Comparison of ENCODE assay signal across 8 cellular contexts in the genomic region with DNA sequence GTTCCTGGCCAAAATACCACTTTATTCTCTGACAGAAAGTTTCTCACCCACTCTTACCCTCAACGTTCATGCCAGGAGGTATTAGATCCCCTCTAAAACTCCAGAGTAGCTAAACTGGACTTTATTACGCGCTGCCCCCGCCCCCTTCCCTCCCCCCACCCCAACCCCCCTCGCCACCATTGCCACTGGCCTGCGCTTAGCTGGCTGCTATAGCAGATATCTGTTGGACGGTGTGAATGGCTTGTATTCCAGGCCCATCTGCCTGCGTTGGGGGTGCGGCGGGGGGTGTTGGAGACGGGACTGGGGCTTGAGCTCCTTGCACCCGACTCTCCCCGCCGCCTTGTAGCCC. TPM values are rescaled to one million over a fixed set of nuclear protein-coding genes. Genes with fewer than 3 reads are reported as not detected.
DNase-seq lines count a peak whose midpoint lies in the region; ATAC-seq, FAIRE-seq and TF ChIP-seq lines count a peak whose summit lies in the region.

No MANE protein-coding gene starts in this region.

- no peaks in the 10 kb centered on the region for H3K9me3 ChIP-seq in SU-DHL-6 (ENCODE audit: insufficient read depth, low read length)
- no peaks in the 10 kb centered on the region for H3K9me3 ChIP-seq in gastroesophageal sphincter
- H3K9me3 ChIP-seq in skeletal muscle tissue (ENCODE audit: control insufficient read depth in 3 of 3, low read length in 3 of 3): no peaks in the 10 kb centered on the region

- TF ChIP-seq EP300 in gastroesophageal sphincter (IDR thresholded peaks at IDR 0.05): no peak

- peak overlapping the region; percentile 89 for H3K4me2 ChIP-seq in SU-DHL-6 (ENCODE audit: low read depth, low read length, poor library complexity, severe bottlenecking)

- FAIRE-seq in GM19239 (lab: Jason Lieb, UNC): no peak

- TF ChIP-seq POLR2A in gastroesophageal sphincter (IDR thresholded peaks at IDR 0.05): no peak

- no peak for DNase-seq in GM19239 (ENCODE audit: insufficient read length, low spot score)
- DNase-seq in GM13977 (ENCODE audit: low spot score): no peak
- DNase-seq in GM10266 (ENCODE audit: extremely low spot score): no peak
- no peak for DNase-seq in NCI-H748 (lab: John Stamatoyannopoulos, UW; ENCODE audit: unreplicated experiment)

- TF ChIP-seq CTCF in SU-DHL-6 (IDR thresholded peaks at IDR 0.05; ENCODE audit: insufficient read depth, low read length, poor library complexity, severe bottlenecking): no peak
- TF ChIP-seq CTCF in gastroesophageal sphincter (IDR thresholded peaks at IDR 0.05): no peak
- TF ChIP-seq CTCF in GM13977 (IDR thresholded peaks at IDR 0.05; ENCODE audit: extremely low read depth, insufficient read depth, missing control alignments): no peak
- no peak for TF ChIP-seq CTCF in GM10266 (IDR thresholded peaks at IDR 0.05; ENCODE audit: control insufficient read depth, insufficient read depth, low read depth, missing control alignments)

- H3K9me2 ChIP-seq in SU-DHL-6 (replicated peaks; ENCODE audit: insufficient read depth, low read length): no peaks in the 10 kb centered on the region

- H3K27me3 ChIP-seq in SU-DHL-6 (ENCODE audit: low read length) (no peaks in the 10 kb centered on the region), gastroesophageal sphincter (no peaks in the 10 kb centered on the region), skeletal muscle tissue (ENCODE audit: control insufficient read depth in 3 of 3, insufficient read depth in 3 of 3, low read length in 3 of 3) (peaks cover 0 to under 1% (median 0%) of the 10 kb centered on the region in 3 donors)

- no peaks in the 10 kb centered on the region for H4K20me1 ChIP-seq in SU-DHL-6 (ENCODE audit: low read depth, low read length)

- H3K79me2 ChIP-seq in SU-DHL-6 (ENCODE audit: insufficient read depth, low read length): peaks cover 10% of the 10 kb centered on the region; the same call in 1 of the 2 replicates

- H3K9ac ChIP-seq in SU-DHL-6 (ENCODE audit: low read length): peak overlapping the region; percentile 75
- H3K9ac ChIP-seq in skeletal muscle tissue (ENCODE audit: low read depth in 1 of 3, low read length in 3 of 3): peak overlapping the region; percentile 97 to 99 (median 97)

- H3K36me3 ChIP-seq in SU-DHL-6 (ENCODE audit: low read length) (no peaks in the 10 kb centered on the region), gastroesophageal sphincter (peaks cover 0 to 30% of the 10 kb centered on the region in 2 donors), skeletal muscle tissue (ENCODE audit: control insufficient read depth in 3 of 3, insufficient read depth in 3 of 3, low read length in 3 of 3) (peaks cover 13 to 18% (median 15%) of the 10 kb centered on the region in 3 donors)

- peak overlapping the region; percentile 67 for H3K4me3 ChIP-seq in SU-DHL-6 (ENCODE audit: insufficient read depth, low read length, poor library complexity, severe bottlenecking)
- peak overlapping the region; percentile 44 to 88 for H3K4me3 ChIP-seq in gastroesophageal sphincter
- H3K4me3 ChIP-seq in skeletal muscle tissue (ENCODE audit: low read length in 3 of 3): peak overlapping the region; percentile 78 to 98 (median 96)

- peaks cover 15% of the 10 kb centered on the region for H3F3A ChIP-seq in SU-DHL-6 (ENCODE audit: insufficient read depth)

- H2AFZ ChIP-seq in SU-DHL-6 (ENCODE audit: low read depth, low read length, severe bottlenecking): peak overlapping the region; percentile 37

- in situ Hi-C loops in GM13977 (cut with MboI; ENCODE audit: low pct_unique_long_range_greater_than_20kb, low sequenced_read_pairs, unreplicated experiment): no loop called here

- H3K4me1 ChIP-seq in gastroesophageal sphincter (peaks cover 0 to 48% (median 18%) of the 10 kb centered on the region in 3 donors), skeletal muscle tissue (ENCODE audit: control insufficient read depth in 3 of 3, insufficient read depth in 3 of 3, low read length in 3 of 3) (peaks cover 26 to 41% (median 27%) of the 10 kb centered on the region in 3 donors)

- WGBS in gastroesophageal sphincter (ENCODE audit: low coverage in 1 of 2), 2 donors: 0% methylated on average over 3 of the region's 14 CpGs

- H3K27ac ChIP-seq in SU-DHL-6 (ENCODE audit: low read depth, low read length): no peak overlapping the region
- peak overlapping the region; percentile 54 to 100 (median 96) for H3K27ac ChIP-seq in gastroesophageal sphincter
- H3K27ac ChIP-seq in skeletal muscle tissue (ENCODE audit: low read depth, low read length): peak overlapping the region; percentile 96

- ATAC-seq in GM19463 (IDR thresholded peaks at IDR 0.05; ENCODE audit: unreplicated experiment) (peak; percentile 2), gastroesophageal sphincter (peak; percentile 3)

RNA-seq across cellular contexts. Expression of gene THTPA, which starts 0.6 kb away (rescaled TPM):
- 10 to 100 TPM; 17.7 to 28.8 (median 21.3) TPM for total RNA-seq in gastroesophageal sphincter
- total RNA-seq in skeletal muscle tissue: 7.8 TPM

RNA-seq across cellular contexts. Expression of gene ZFHX2, which starts 3.9 kb away (rescaled TPM):
- 1 to 10 TPM in 2 of 4 donors, under 1 TPM in 2; 0.13 to 2.5 (median 1.2) TPM for total RNA-seq in gastroesophageal sphincter
- total RNA-seq in skeletal muscle tissue: not detected

RNA-seq across cellular contexts. Expression of gene AP1G2, which starts 12.1 kb away (rescaled TPM):
- 10 to 100 TPM in 3 of 4 donors, 1 to 10 TPM in 1; 7.2 to 43.1 (median 21.9) TPM for total RNA-seq in gastroesophageal sphincter
- 8.4 TPM for total RNA-seq in skeletal muscle tissue

RNA-seq across cellular contexts. Expression of gene JPH4, which starts 23.1 kb away (rescaled TPM):
- 1 to 10 TPM in 3 of 4 donors, under 1 TPM in 1; 0.78 to 2.7 (median 1.5) TPM for total RNA-seq in gastroesophageal sphincter
- 1.0 TPM for total RNA-seq in skeletal muscle tissue
